In genomic region chr5:177448244-177448950, GRCh38 we compare ENCODE assay signal across 1 cellular context.
TF ChIP-seq lines count a peak whose summit lies in the region.

No MANE protein-coding gene starts in this region.

TF ChIP-seq in GM12878, 131 proteins besides CTCF, POLR2A, EP300 and RAD21:
- peak; percentile 69; the same call in 1 of the 2 replicates for TF ChIP-seq SPI1 (IDR thresholded peaks at IDR 0.05; ENCODE audit: borderline replicate concordance, insufficient read depth, low read depth, low read length)
- no peak for TF ChIP-seq LARP7 (IDR thresholded peaks at IDR 0.05)
- peak; percentile 90 for TF ChIP-seq MEF2B (IDR thresholded peaks at IDR 0.05; ENCODE audit: partially characterized antibody, poor library complexity, severe bottlenecking)
- no peak for TF ChIP-seq TCF7 (IDR thresholded peaks at IDR 0.05; ENCODE audit: borderline replicate concordance)
- TF ChIP-seq MTA2 (IDR thresholded peaks at IDR 0.05; ENCODE audit: low read depth): 0 out of 2 replicates have a peak, but pooled peaks have one; percentile 5
TF ChIP-seq in GM12878: peak in this region for 3.
